Comparison of ENCODE assay signal across 8 cellular contexts in the genomic region with DNA sequence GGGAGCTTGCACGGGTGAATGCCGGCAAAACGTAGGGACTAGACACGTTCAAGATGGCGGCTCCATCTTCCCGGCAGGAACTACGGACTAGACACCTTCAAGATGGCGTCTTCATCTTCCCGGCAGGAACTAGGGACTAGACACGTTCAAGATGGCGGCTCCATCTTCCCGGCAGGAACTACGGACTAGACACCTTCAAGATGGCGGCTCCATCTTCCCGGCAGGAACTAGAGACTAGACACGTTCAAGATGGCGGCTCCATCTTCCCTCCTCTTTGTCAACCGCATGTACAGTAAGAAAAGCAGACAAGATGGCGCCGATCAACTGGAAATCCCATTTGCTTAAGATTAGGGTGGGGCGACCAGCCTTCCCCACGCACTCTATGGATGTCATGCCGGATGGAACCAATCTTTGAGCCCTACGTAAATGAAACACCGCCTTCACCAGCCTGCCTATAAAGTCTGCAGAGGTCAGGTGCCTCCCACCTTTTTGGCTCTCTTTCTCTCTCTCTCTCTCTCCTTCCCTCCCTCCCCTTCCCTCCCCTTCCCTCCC.
DNase-seq lines count a peak whose midpoint lies in the region; ATAC-seq and TF ChIP-seq lines count a peak whose summit lies in the region.

No MANE protein-coding gene starts in this region.

- CTCF ChIA-PET in WTC11 (lab: Charles Lee): no interaction called here

- H3K27ac ChIP-seq in brain microvascular endothelial cell: no peak overlapping the region

- TF ChIP-seq CTCF in brain microvascular endothelial cell (IDR thresholded peaks at IDR 0.05; ENCODE audit: low read depth, low read length, missing control alignments) (no peak), kidney epithelial cell (IDR thresholded peaks at IDR 0.05; ENCODE audit: insufficient read depth, low read length, poor library complexity, severe bottlenecking) (no peak), WTC11 (IDR thresholded peaks at IDR 0.05) (no peak)

- DNase-seq in NCI-H526 (lab: John Stamatoyannopoulos, UW) (peak; percentile 20 to 21), NCI-H526 treated with DMSO at 0.1 percent for 48 hours (lab: John Stamatoyannopoulos, UW) (no peak), brain microvascular endothelial cell (peak; percentile 95), kidney epithelial cell (ENCODE audit: low read depth) (peak; percentile 50), WTC11 (ENCODE audit: low spot score) (no peak)
- peak; percentile 17 for DNase-seq in stimulated activated CD4-positive, alpha-beta T cell treated with anti-CD3 and anti-CD28 coated beads, Interleukin-4, amount 100 ng/mL, for 24 hours

- in situ Hi-C loops in brain microvascular endothelial cell (cut with HindIII; ENCODE audit: low pct_ligation_motif_present, low sequenced_read_pairs): no loop called here

- peaks cover 5% of the 10 kb centered on the region; the same call in 1 of the 2 replicates for H3K4me1 Mint-ChIP-seq in WTC11

- POLR2A ChIA-PET in WTC11 (lab: Charles Lee): no interaction called here

- peak; percentile 91 for ATAC-seq in HG03103 (IDR thresholded peaks at IDR 0.05; ENCODE audit: low read depth, unreplicated experiment)
- ATAC-seq in SK-N-SH treated with all-trans-retinoic acid at 6 μM for 48 hours: peak; percentile 98
- ATAC-seq in WTC11: no peak

- H3K36me3 Mint-ChIP-seq in WTC11: peaks cover 14% of the 10 kb centered on the region

- H3K27me3 ChIP-seq in brain microvascular endothelial cell (replicated peaks) (no peaks in the 10 kb centered on the region), kidney epithelial cell (ENCODE audit: control insufficient read depth, insufficient read depth, low read length) (no peaks in the 10 kb centered on the region)

- H3K36me3 ChIP-seq in brain microvascular endothelial cell (replicated peaks): no peaks in the 10 kb centered on the region
- H3K36me3 ChIP-seq in kidney epithelial cell (ENCODE audit: control insufficient read depth, insufficient read depth, low read length): no peaks in the 10 kb centered on the region

- H3K27ac Mint-ChIP-seq in WTC11: no peak overlapping the region

- H3K4me3 Mint-ChIP-seq in WTC11: no peak overlapping the region

- H3K9me3 Mint-ChIP-seq in WTC11: peaks cover 14% of the 10 kb centered on the region

- H3K27me3 Mint-ChIP-seq in WTC11 (ENCODE audit: low read depth): peaks cover 22% of the 10 kb centered on the region

- H3K4me3 ChIP-seq in brain microvascular endothelial cell (ENCODE audit: low read depth, low read length) (peak overlapping the region; percentile 45), kidney epithelial cell (ENCODE audit: low read depth, low read length) (no peak overlapping the region)

TF ChIP-seq in SK-N-SH treated with all-trans-retinoic acid at 6 μM for 48 hours, 23 proteins besides CTCF, POLR2A, EP300 and RAD21 (continues in another document):
- TF ChIP-seq ZC3H10 (CRISPR knock-in tag; IDR thresholded peaks at IDR 0.05) (no peak), OSR1 (CRISPR knock-in tag; IDR thresholded peaks at IDR 0.05) (no peak), RARB (CRISPR knock-in tag; IDR thresholded peaks at IDR 0.05) (no peak), CREB5 (CRISPR knock-in tag; IDR thresholded peaks at IDR 0.05; ENCODE audit: low read depth) (no peak), PATZ1 (CRISPR knock-in tag; IDR thresholded peaks at IDR 0.05; ENCODE audit: borderline replicate concordance) (no peak), TCF4 (CRISPR knock-in tag; IDR thresholded peaks at IDR 0.05; ENCODE audit: borderline replicate concordance) (no peak), PPARA (CRISPR knock-in tag; IDR thresholded peaks at IDR 0.05; ENCODE audit: borderline replicate concordance) (no peak), ZNF8 (CRISPR knock-in tag; IDR thresholded peaks at IDR 0.05) (no peak), GLIS3 (CRISPR knock-in tag; IDR thresholded peaks at IDR 0.05) (no peak), ESRRG (CRISPR knock-in tag; IDR thresholded peaks at IDR 0.05) (no peak), ARNTL (CRISPR knock-in tag; IDR thresholded peaks at IDR 0.05; ENCODE audit: borderline replicate concordance, low read depth) (no peak), ZFP30 (CRISPR knock-in tag; IDR thresholded peaks at IDR 0.05) (no peak)

TF ChIP-seq in WTC11, 78 proteins besides CTCF, POLR2A, EP300 and RAD21:
- TF ChIP-seq PRDM15 (CRISPR knock-in tag; IDR thresholded peaks at IDR 0.05) (no peak), SP1 (CRISPR knock-in tag; conservative IDR thresholded peaks at IDR 0.05) (no peak), STAT6 (CRISPR knock-in tag; conservative IDR thresholded peaks at IDR 0.05; ENCODE audit: low read depth) (no peak), CREM (CRISPR knock-in tag; IDR thresholded peaks at IDR 0.05) (no peak)
- TF ChIP-seq, protein P1, sequence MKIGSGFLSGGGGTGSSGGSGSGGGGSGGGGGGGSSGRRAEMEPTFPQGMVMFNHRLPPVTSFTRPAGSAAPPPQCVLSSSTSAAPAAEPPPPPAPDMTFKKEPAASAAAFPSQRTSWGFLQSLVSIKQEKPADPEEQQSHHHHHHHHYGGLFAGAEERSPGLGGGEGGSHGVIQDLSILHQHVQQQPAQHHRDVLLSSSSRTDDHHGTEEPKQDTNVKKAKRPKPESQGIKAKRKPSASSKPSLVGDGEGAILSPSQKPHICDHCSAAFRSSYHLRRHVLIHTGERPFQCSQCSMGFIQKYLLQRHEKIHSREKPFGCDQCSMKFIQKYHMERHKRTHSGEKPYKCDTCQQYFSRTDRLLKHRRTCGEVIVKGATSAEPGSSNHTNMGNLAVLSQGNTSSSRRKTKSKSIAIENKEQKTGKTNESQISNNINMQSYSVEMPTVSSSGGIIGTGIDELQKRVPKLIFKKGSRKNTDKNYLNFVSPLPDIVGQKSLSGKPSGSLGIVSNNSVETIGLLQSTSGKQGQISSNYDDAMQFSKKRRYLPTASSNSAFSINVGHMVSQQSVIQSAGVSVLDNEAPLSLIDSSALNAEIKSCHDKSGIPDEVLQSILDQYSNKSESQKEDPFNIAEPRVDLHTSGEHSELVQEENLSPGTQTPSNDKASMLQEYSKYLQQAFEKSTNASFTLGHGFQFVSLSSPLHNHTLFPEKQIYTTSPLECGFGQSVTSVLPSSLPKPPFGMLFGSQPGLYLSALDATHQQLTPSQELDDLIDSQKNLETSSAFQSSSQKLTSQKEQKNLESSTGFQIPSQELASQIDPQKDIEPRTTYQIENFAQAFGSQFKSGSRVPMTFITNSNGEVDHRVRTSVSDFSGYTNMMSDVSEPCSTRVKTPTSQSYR (CRISPR knock-in tag; IDR thresholded peaks at IDR 0.05): no peak
TF ChIP-seq in WTC11: peak in this region for 0.

Comparison
In these comparisons a context has a peak if more than half of its experiments do, and no peak if none do; other contexts are left out.
1. DNase-seq: peak in NCI-H526 (2 of 2), brain microvascular endothelial cell (single experiment), kidney epithelial cell (single experiment) and stimulated activated CD4-positive, alpha-beta T cell treated with anti-CD3 and anti-CD28 coated beads, Interleukin-4, amount 100 ng/mL, for 24 hours (single experiment); none in NCI-H526 treated with DMSO at 0.1 percent for 48 hours (single experiment) and WTC11 (single experiment).